In genomic region chr13:41313117-41313516, GRCh38 we compare ENCODE assay signal across 9 cellular contexts. TPM values are rescaled to one million over a fixed set of nuclear protein-coding genes. Genes with fewer than 3 reads are reported as not detected.
DNase-seq lines count a peak whose midpoint lies in the region; TF ChIP-seq lines count a peak whose summit lies in the region.
"Had no signal": no experiment of that assay in that cellular context is flagged by ENCODE, and none has a peak within 500 bp of the region (broad histone marks: within the 10 kb centered on the region; RNA-seq: fewer than 3 reads in every experiment).

No MANE protein-coding gene starts in this region.

- no peak overlapping the region for H2AFZ ChIP-seq in MM.1S (ENCODE audit: low read length)

- peaks cover 66% of the 10 kb centered on the region for H3K79me2 ChIP-seq in MM.1S (ENCODE audit: low read length)

- peak overlapping the region; percentile 44; the same call in 1 of the 2 replicates for H3K4me2 ChIP-seq in MM.1S (ENCODE audit: low read depth, low read length)

- H3K4me1 ChIP-seq in ES-I3 (ENCODE audit: insufficient read depth, low read length) (peaks cover 11% of the 10 kb centered on the region), MM.1S (ENCODE audit: low read length) (peaks cover 4% of the 10 kb centered on the region; the same call in 1 of the 2 replicates), endocrine pancreas (ENCODE audit: control insufficient read depth, insufficient read depth, low read length) (peaks cover 10% of the 10 kb centered on the region)

- peak overlapping the region; percentile 91 for H3K4me3 Mint-ChIP-seq in osteocyte (ENCODE audit: unreplicated experiment)

- TF ChIP-seq CTCF in MM.1S (IDR thresholded peaks at IDR 0.05; ENCODE audit: low read length) = no peak
- TF ChIP-seq CTCF in osteocyte (IDR thresholded peaks at IDR 0.05) = no peak

- H3K36me3 ChIP-seq in ES-I3 (ENCODE audit: insufficient read depth, low read length) (no peaks in the 10 kb centered on the region), MM.1S (replicated peaks; ENCODE audit: insufficient read depth, low read length) (no peaks in the 10 kb centered on the region), endocrine pancreas (ENCODE audit: control insufficient read depth, insufficient read depth, low read length) (no peaks in the 10 kb centered on the region)

- DNase-seq in MM.1S (no peak), osteocyte (ENCODE audit: extremely low spot score, unreplicated experiment) (no peak), cerebellar nuclear complex (lab: John Stamatoyannopoulos, UW) (no peak), DMS153 (lab: John Stamatoyannopoulos, UW) (no peak), AML-193 (lab: John Stamatoyannopoulos, UW) (no peak)
- DNase-seq in activated CD4-positive, alpha-beta T cell treated with anti-CD3 and anti-CD28 coated beads for 48 hours = no peak
- DNase-seq: islet precursor cell had no signal

- no peak overlapping the region for H3K4me3 ChIP-seq in MM.1S (ENCODE audit: low read length)
- peak overlapping the region; percentile 96 for H3K4me3 ChIP-seq in endocrine pancreas (ENCODE audit: control insufficient read depth, insufficient read depth, low read length)

- H3K9me2 ChIP-seq in MM.1S (replicated peaks; ENCODE audit: insufficient read depth, low read length) = no peaks in the 10 kb centered on the region

- no peaks in the 10 kb centered on the region for H3K9me3 Mint-ChIP-seq in osteocyte (ENCODE audit: unreplicated experiment)

- peak overlapping the region; percentile 41 for H3K27ac Mint-ChIP-seq in osteocyte (ENCODE audit: unreplicated experiment)

- 0 out of 2 replicates have a peak, but pooled peaks cover 3% of the 10 kb centered on the region for H3F3A ChIP-seq in MM.1S (ENCODE audit: insufficient read depth, low read length)

- no peak overlapping the region for H3K27ac ChIP-seq in MM.1S (ENCODE audit: low read length)

- H3K27me3 ChIP-seq in MM.1S (replicated peaks; ENCODE audit: insufficient read depth, low read length) (no peaks in the 10 kb centered on the region), endocrine pancreas (ENCODE audit: control insufficient read depth, insufficient read depth, low read length) (no peaks in the 10 kb centered on the region)

- peaks cover 34% of the 10 kb centered on the region for H3K4me1 Mint-ChIP-seq in osteocyte (ENCODE audit: unreplicated experiment)

- no peaks in the 10 kb centered on the region for H3K9me3 ChIP-seq in ES-I3 (ENCODE audit: control insufficient read depth, insufficient read depth, low read length)
- H3K9me3 ChIP-seq in MM.1S (replicated peaks; ENCODE audit: insufficient read depth, low read length) = no peaks in the 10 kb centered on the region
- H3K9me3 ChIP-seq in endocrine pancreas (ENCODE audit: control insufficient read depth, low read length) = no peaks in the 10 kb centered on the region

- H3K9ac ChIP-seq in ES-I3 (ENCODE audit: low read depth, low read length) (peak overlapping the region; percentile 22; the same call in 1 of the 2 replicates), MM.1S (ENCODE audit: low read length) (no peak overlapping the region), endocrine pancreas (ENCODE audit: control insufficient read depth, insufficient read depth, low read length) (no peak overlapping the region)

- H4K20me1 ChIP-seq in MM.1S (ENCODE audit: insufficient read depth, low read length) = no peaks in the 10 kb centered on the region; the same call in 1 of the 2 replicates

- no peaks in the 10 kb centered on the region for H3K27me3 Mint-ChIP-seq in osteocyte (ENCODE audit: unreplicated experiment)

- no peaks in the 10 kb centered on the region for H3K36me3 Mint-ChIP-seq in osteocyte (ENCODE audit: unreplicated experiment)

RNA-seq across cellular contexts. Expression of gene NAA16, which starts 2.0 kb away (rescaled TPM):
- 15.7 and 22.8 TPM in 2 replicates for total RNA-seq in osteocyte

RNA-seq across cellular contexts. Expression of gene MTRF1, which starts 49.7 kb away (rescaled TPM):
- total RNA-seq in osteocyte = 9.8 and 12.9 TPM in 2 replicates
